16 cellular contexts compared by ENCODE assay signal in the genomic region with DNA sequence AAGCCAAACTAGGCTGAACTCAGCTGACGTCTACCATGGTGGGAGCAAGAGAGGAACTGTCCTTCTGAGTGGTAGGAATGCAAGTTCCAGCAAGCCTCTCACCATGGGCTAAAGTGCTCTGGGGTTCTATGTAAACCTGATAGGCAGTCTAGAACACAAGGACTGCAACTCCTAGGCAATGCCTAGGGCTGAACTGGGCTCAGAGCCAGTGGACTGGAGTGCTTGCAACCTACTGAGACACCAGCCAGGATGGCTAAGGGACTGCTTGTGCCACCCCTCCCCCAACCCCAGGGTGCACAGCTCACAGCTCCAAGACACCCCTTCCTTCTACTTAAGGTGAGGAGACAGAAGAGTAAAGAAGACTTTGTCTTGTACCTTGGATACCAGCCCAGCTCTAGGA. TPM values are rescaled to one million over a fixed set of nuclear protein-coding genes. Genes with fewer than 3 reads are reported as not detected.
DNase-seq lines count a peak whose midpoint lies in the region; ATAC-seq, FAIRE-seq and TF ChIP-seq lines count a peak whose summit lies in the region.
"Had no signal": no experiment of that assay in that cellular context is flagged by ENCODE, and none has a peak within 500 bp of the region (broad histone marks: within the 10 kb centered on the region; RNA-seq: fewer than 3 reads in every experiment).

No MANE protein-coding gene starts in this region.

- POLR2A ChIA-PET in MCF 10A (lab: Yijun Ruan, JAX): interaction anchor here (1.5 kb wide), 1 partner anchor 12 kb away, joined by 6 read pairs; a partner anchor contains a TSS

- H4K91ac ChIP-seq in neuronal stem cell (ENCODE audit: low read depth, low read length, poor library complexity): no peak overlapping the region

- no peak overlapping the region for H2AK5ac ChIP-seq in neuronal stem cell (ENCODE audit: low read depth, low read length)

- H3K9me3 ChIP-seq in mammary epithelial cell (replicated peaks; ENCODE audit: insufficient read depth, low read length): no peaks in the 10 kb centered on the region
- no peaks in the 10 kb centered on the region for H3K9me3 ChIP-seq in endodermal cell (ENCODE audit: control insufficient read depth, low read length)
- H3K9me3 ChIP-seq in neuronal stem cell (replicated peaks in 1 of 2; ENCODE audit: control insufficient read depth in 2 of 2, insufficient read depth in 1 of 2, low read depth in 1 of 2, low read length in 2 of 2): no peaks in the 10 kb centered on the region
- H3K9me3 ChIP-seq in prostate gland: no peaks in the 10 kb centered on the region

- H3K4me2 ChIP-seq in mammary epithelial cell (ENCODE audit: insufficient read depth, low read depth, low read length) (no peak overlapping the region), neuronal stem cell (ENCODE audit: insufficient read depth, low read length, poor library complexity, severe bottlenecking) (no peak overlapping the region)
- H3K4me2 ChIP-seq: BLaER1 treated with 17β-estradiol and CSF1 and Interleukin-3, amounts not matched to agents 10 nM and 100 nM had no signal

- DNase-seq in MCF 10A (ENCODE audit: unreplicated experiment) (peak; percentile 17), mammary epithelial cell (no peak), endodermal cell (peak; percentile 24), neuronal stem cell (ENCODE audit: low spot score) (no peak), frontal cortex (ENCODE audit: low spot score in 2 of 2) (no peak), prostate gland (ENCODE audit: low spot score) (no peak)
- DNase-seq in stimulated activated naive CD8-positive, alpha-beta T cell treated with anti-CD3 and anti-CD28 coated beads, Interleukin-15, Interleukin-2, amounts not matched to agents 100 U/mL and 50 U/mL, for 24 hours: no peak
- DNase-seq: Calu3; CD8-positive, alpha-beta T cell; DMS79 treated with DMSO at 0.1 percent for 48 hours; GF-D8 had no signal

- no peak overlapping the region for H2BK12ac ChIP-seq in neuronal stem cell (ENCODE audit: low read length)

- H3K4ac ChIP-seq in neuronal stem cell (ENCODE audit: low read length): no peak overlapping the region

- no peak overlapping the region for H3K23ac ChIP-seq in neuronal stem cell (ENCODE audit: low read depth, low read length, poor library complexity)

- no peak for ATAC-seq in stimulated activated naive CD8-positive, alpha-beta T cell treated with anti-CD3 and anti-CD28 coated beads, Interleukin-15, Interleukin-2, amounts not matched to agents 100 U/mL and 50 U/mL, for 24 hours
- ATAC-seq: CD8-positive, alpha-beta T cell had no signal

- H3K27me3 ChIP-seq in mammary epithelial cell (ENCODE audit: insufficient read depth, low read length): no peaks in the 10 kb centered on the region
- H3K27me3 ChIP-seq in endodermal cell (ENCODE audit: control insufficient read depth, insufficient read depth, low read length, poor library complexity, severe bottlenecking): no peaks in the 10 kb centered on the region
- H3K27me3 ChIP-seq in neuronal stem cell (ENCODE audit: control insufficient read depth in 3 of 3, insufficient read depth in 3 of 3, low read depth in 1 of 3, low read length in 3 of 3): no peaks in the 10 kb centered on the region
- no peaks in the 10 kb centered on the region for H3K27me3 ChIP-seq in prostate gland (replicated peaks; ENCODE audit: insufficient read depth)
- H3K27me3 ChIP-seq: BLaER1 treated with 17β-estradiol and CSF1 and Interleukin-3, amounts not matched to agents 10 nM and 100 nM had no signal

- in situ Hi-C loops in mammary epithelial cell (cut with MboI; ENCODE audit: low sequenced_read_pairs in 2 of 2): no loop called here

- H3K79me2 ChIP-seq in mammary epithelial cell (ENCODE audit: insufficient read depth, low read length): no peaks in the 10 kb centered on the region

- H3K4me3 ChIP-seq in mammary epithelial cell (replicated peaks in 1 of 3; ENCODE audit: insufficient read depth in 1 of 3, low read depth in 2 of 3, low read length in 3 of 3): no peak overlapping the region
- H3K4me3 ChIP-seq in endodermal cell (ENCODE audit: low read length): no peak overlapping the region
- no peak overlapping the region for H3K4me3 ChIP-seq in neuronal stem cell (ENCODE audit: low read length in 2 of 2)
- no peak overlapping the region for H3K4me3 ChIP-seq in prostate gland
- H3K4me3 ChIP-seq: BLaER1 treated with 17β-estradiol and CSF1 and Interleukin-3, amounts not matched to agents 10 nM and 100 nM; HAP-1 had no signal

- H4K20me1 ChIP-seq in mammary epithelial cell (ENCODE audit: insufficient read depth, low read length): no peaks in the 10 kb centered on the region
- H4K20me1 ChIP-seq: BLaER1 treated with 17β-estradiol and CSF1 and Interleukin-3, amounts not matched to agents 10 nM and 100 nM had no signal

- BruUV-seq in MCF 10A (replicated peaks; lab: Mats Ljungman, UMichigan) (no TSS peak), mammary epithelial cell (replicated peaks; lab: Mats Ljungman, UMichigan) (no TSS peak)

- peaks cover 12% of the 10 kb centered on the region for H3K4me1 ChIP-seq in mammary epithelial cell (ENCODE audit: insufficient read depth, low read length)
- H3K4me1 ChIP-seq in endodermal cell (ENCODE audit: control insufficient read depth, insufficient read depth, low read length): no peaks in the 10 kb centered on the region
- H3K4me1 ChIP-seq in neuronal stem cell (ENCODE audit: control insufficient read depth in 2 of 2, insufficient read depth in 1 of 2, low read depth in 1 of 2, low read length in 2 of 2): no peaks in the 10 kb centered on the region
- H3K4me1 ChIP-seq in prostate gland (replicated peaks): no peaks in the 10 kb centered on the region
- H3K4me1 ChIP-seq: BLaER1 treated with 17β-estradiol and CSF1 and Interleukin-3, amounts not matched to agents 10 nM and 100 nM had no signal

- intact Hi-C loops in MCF 10A (cut with micrococcal nuclease) (no loop called here), mammary epithelial cell (cut with micrococcal nuclease) (no loop called here), prostate gland (cut with DNase I) (no loop called here)

- CTCF ChIA-PET in MCF 10A (lab: Yijun Ruan, JAX): interaction anchor here (0.7 to 3.2 kb wide), 2 partner anchors 22 to 208 kb away, joined by 3 to 17 read pairs; no protein-coding TSS in a partner anchor
- CTCF ChIA-PET in mammary epithelial cell (lab: Charles Lee; ENCODE audit: low non-redundant PET): no interaction called here

- H3K79me1 ChIP-seq in neuronal stem cell (ENCODE audit: low read depth, low read length): no peaks in the 10 kb centered on the region

- H2AFZ ChIP-seq in mammary epithelial cell (ENCODE audit: low read depth, low read length) (no peak overlapping the region), neuronal stem cell (ENCODE audit: low read length) (no peak overlapping the region)

- H3K36me3 ChIP-seq in mammary epithelial cell (ENCODE audit: insufficient read depth, low read length) (no peaks in the 10 kb centered on the region), endodermal cell (ENCODE audit: control insufficient read depth, insufficient read depth, low read length) (no peaks in the 10 kb centered on the region), neuronal stem cell (replicated peaks in 1 of 2; ENCODE audit: control insufficient read depth in 2 of 2, insufficient read depth in 2 of 2, low read length in 2 of 2) (no peaks in the 10 kb centered on the region), prostate gland (no peaks in the 10 kb centered on the region)
- H3K36me3 ChIP-seq: BLaER1 treated with 17β-estradiol and CSF1 and Interleukin-3, amounts not matched to agents 10 nM and 100 nM; HAP-1 had no signal

- H3K9ac ChIP-seq in mammary epithelial cell (ENCODE audit: insufficient read depth, low read length): no peak overlapping the region
- no peak overlapping the region for H3K9ac ChIP-seq in endodermal cell (ENCODE audit: extremely low read depth, low read length, poor library complexity, severe bottlenecking)
- H3K9ac ChIP-seq in neuronal stem cell (ENCODE audit: low read depth, low read length, poor library complexity): no peak overlapping the region
- H3K9ac ChIP-seq: BLaER1 treated with 17β-estradiol and CSF1 and Interleukin-3, amounts not matched to agents 10 nM and 100 nM had no signal

- H3K4me1 Mint-ChIP-seq in MCF 10A (ENCODE audit: insufficient read depth, unreplicated experiment) (peaks cover 7% of the 10 kb centered on the region), endodermal cell (peaks cover 13% of the 10 kb centered on the region)
- H3K4me1 Mint-ChIP-seq: B cell had no signal

- no peak overlapping the region for H3K27ac ChIP-seq in mammary epithelial cell (ENCODE audit: insufficient read depth, low read depth, low read length)
- H3K27ac ChIP-seq in endodermal cell (ENCODE audit: low read depth, low read length): no peak overlapping the region
- no peak overlapping the region for H3K27ac ChIP-seq in neuronal stem cell (replicated peaks; ENCODE audit: low read length)
- no peak overlapping the region for H3K27ac ChIP-seq in prostate gland
- H3K27ac ChIP-seq: BLaER1 treated with 17β-estradiol and CSF1 and Interleukin-3, amounts not matched to agents 10 nM and 100 nM; HL-60 had no signal

- no peak overlapping the region for H2BK5ac ChIP-seq in neuronal stem cell (ENCODE audit: low read length)

- H3K36me3 Mint-ChIP-seq in MCF 10A (ENCODE audit: insufficient read depth, unreplicated experiment) (no peaks in the 10 kb centered on the region), endodermal cell (ENCODE audit: low read depth) (no peaks in the 10 kb centered on the region)
- H3K36me3 Mint-ChIP-seq: CD8-positive, alpha-beta T cell had no signal

- H2BK15ac ChIP-seq in neuronal stem cell (ENCODE audit: low read length): no peak overlapping the region

- H2BK120ac ChIP-seq in neuronal stem cell (ENCODE audit: low read depth, low read length): no peak overlapping the region

- H3K4me3 Mint-ChIP-seq in MCF 10A (ENCODE audit: unreplicated experiment) (no peak overlapping the region), endodermal cell (no peak overlapping the region)
- H3K4me3 Mint-ChIP-seq: B cell; CD8-positive, alpha-beta T cell had no signal

- TF ChIP-seq CTCF in MCF 10A (IDR thresholded peaks at IDR 0.05; ENCODE audit: unreplicated experiment) (no peak), mammary epithelial cell (conservative IDR thresholded peaks at IDR 0.05 in 1 of 2, IDR thresholded peaks at IDR 0.05 in 1 of 2; ENCODE audit: extremely low read depth in 1 of 2, insufficient read depth in 1 of 2, low read depth in 1 of 2, low read length in 2 of 2) (no peak), endodermal cell (conservative IDR thresholded peaks at IDR 0.05) (no peak), prostate gland (IDR thresholded peaks at IDR 0.05) (no peak)

- H3K27me3 Mint-ChIP-seq in MCF 10A (ENCODE audit: insufficient read depth, unreplicated experiment): no peaks in the 10 kb centered on the region
- H3K27me3 Mint-ChIP-seq in endodermal cell (ENCODE audit: insufficient read depth): no peaks in the 10 kb centered on the region

- FAIRE-seq in frontal cortex (lab: Jason Lieb, UNC): no peak
- FAIRE-seq: H1 had no signal

- TF ChIP-seq POLR2A in prostate gland (IDR thresholded peaks at IDR 0.05): no peak

- no peaks in the 10 kb centered on the region for H3K9me3 Mint-ChIP-seq in MCF 10A (ENCODE audit: unreplicated experiment)
- H3K9me3 Mint-ChIP-seq in endodermal cell: no peaks in the 10 kb centered on the region
- H3K9me3 Mint-ChIP-seq: CD8-positive, alpha-beta T cell had no signal

- no peak overlapping the region for H3K14ac ChIP-seq in neuronal stem cell (ENCODE audit: low read length)

- dilution Hi-C loops in mammary epithelial cell (cut with HindIII; ENCODE audit: low sequenced_read_pairs): no loop called here

- H4K8ac ChIP-seq in neuronal stem cell (ENCODE audit: low read depth, low read length): peak overlapping the region; percentile 70

- 100% methylated on average over 1 of the region's 1 CpG for WGBS in mammary epithelial cell (ENCODE audit: low coverage, missing lambda C conversion rate)
- 92 to 100% methylated on average over 1 of the region's 1 CpG for WGBS in endodermal cell (ENCODE audit: insufficient coverage in 1 of 2, insufficient read length in 1 of 2), 2 experiments
- WGBS in neuronal stem cell (ENCODE audit: extremely low coverage in 2 of 2, insufficient read length in 2 of 2, insufficient replicate concordance in 1 of 2), 2 donors: no CpG with 5 or more reads among the region's 1 CpG
- 86% methylated on average over 1 of the region's 1 CpG for WGBS in prostate gland

- no peak overlapping the region for H3K27ac Mint-ChIP-seq in MCF 10A (ENCODE audit: low read depth, unreplicated experiment)
- no peak overlapping the region for H3K27ac Mint-ChIP-seq in endodermal cell
- H3K27ac Mint-ChIP-seq: B cell; CD8-positive, alpha-beta T cell had no signal

- H3K18ac ChIP-seq in neuronal stem cell (ENCODE audit: low read length): no peak overlapping the region

RNA-seq across cellular contexts. Expression of a gene that starts 12.1 kb away (rescaled TPM):
- 20.2 and 27.8 TPM in 2 replicates for total RNA-seq in MCF 10A (2022)
- 10 to 100 TPM; 20.7 to 24.2 TPM for total RNA-seq in mammary epithelial cell
- 14.4 TPM for polyA plus RNA-seq in mammary epithelial cell
- polyA minus RNA-seq in mammary epithelial cell: 55.9 TPM
- 10 to 100 TPM; 13.2 to 18.6 TPM for total RNA-seq in endodermal cell
- 13.7 TPM for polyA plus RNA-seq in endodermal cell (2013, experiment 1 of 2)
- 13.8 TPM for polyA plus RNA-seq in endodermal cell (2013, experiment 2 of 2)
- polyA plus RNA-seq in neuronal stem cell (2013, experiment 1 of 2): 14.8 TPM
- polyA plus RNA-seq in neuronal stem cell (2013, experiment 2 of 2): 13.4 TPM
- total RNA-seq in frontal cortex: 20.0 TPM
- 10 to 100 TPM; 18.9 to 29.3 TPM for total RNA-seq in prostate gland

RNA-seq across cellular contexts. Expression of a gene that starts 39.6 kb away (rescaled TPM):
- total RNA-seq in MCF 10A (2022): 61.0 and 64.1 TPM in 2 replicates
- total RNA-seq in mammary epithelial cell: 10 to 100 TPM; 36.5 to 73.3 TPM
- polyA plus RNA-seq in mammary epithelial cell: 23.3 TPM
- 18.5 TPM for polyA minus RNA-seq in mammary epithelial cell
- total RNA-seq in endodermal cell: 10 to 100 TPM; 51.5 to 59.8 TPM
- 65.6 TPM for polyA plus RNA-seq in endodermal cell (2013, experiment 1 of 2)
- polyA plus RNA-seq in endodermal cell (2013, experiment 2 of 2): 59.0 TPM
- 27.3 TPM for polyA plus RNA-seq in neuronal stem cell (2013, experiment 1 of 2)
- polyA plus RNA-seq in neuronal stem cell (2013, experiment 2 of 2): 28.6 TPM
- 26.9 TPM for total RNA-seq in frontal cortex
- total RNA-seq in prostate gland: 10 to 100 TPM; 44.8 to 74.3 TPM

Comparison
In these comparisons a context has a peak if more than half of its experiments do, and no peak if none do; other contexts are left out.
1. DNase-seq: peak in MCF 10A (single experiment) and endodermal cell (single experiment); none in mammary epithelial cell (single experiment), neuronal stem cell (single experiment), frontal cortex (0 of 2), prostate gland (single experiment) and stimulated activated naive CD8-positive, alpha-beta T cell treated with anti-CD3 and anti-CD28 coated beads, Interleukin-15, Interleukin-2, amounts not matched to agents 100 U/mL and 50 U/mL, for 24 hours (single experiment).